1 cellular context compared by ENCODE assay signal in genomic region chr19:11293468-11294389, GRCh38.
A peak's percentile ranks its signal among the peaks of the same experiment; 100 is the strongest.
TF ChIP-seq lines count a peak whose summit lies in the region.

No MANE protein-coding gene starts in this region.

TF ChIP-seq in HepG2, 621 proteins besides CTCF, POLR2A, EP300 and RAD21 (continued from another document and continues in another):
- TF ChIP-seq PCBP1 (IDR thresholded peaks at IDR 0.05; ENCODE audit: borderline replicate concordance, low read depth, low read length) (no peak), ZBTB39 (CRISPR knock-in tag; IDR thresholded peaks at IDR 0.05) (no peak), GATAD1 (CRISPR knock-in tag; IDR thresholded peaks at IDR 0.05) (0 out of 2 replicates have a peak, but pooled peaks have one; percentile 43), MAFK (conservative IDR thresholded peaks at IDR 0.05 in 1 of 2, IDR thresholded peaks at IDR 0.05 in 1 of 2; ENCODE audit: low read length in 2 of 2) (no peak), ZNF577 (CRISPR knock-in tag; IDR thresholded peaks at IDR 0.05; ENCODE audit: borderline replicate concordance, low read depth) (no peak), ZNF562 (CRISPR knock-in tag; IDR thresholded peaks at IDR 0.05; ENCODE audit: borderline replicate concordance) (no peak), ZNF333 (CRISPR knock-in tag; IDR thresholded peaks at IDR 0.05; ENCODE audit: borderline replicate concordance) (no peak), ZNF180 (CRISPR knock-in tag; IDR thresholded peaks at IDR 0.05; ENCODE audit: borderline replicate concordance, low read depth) (no peak), ZNF556 (CRISPR knock-in tag; IDR thresholded peaks at IDR 0.05; ENCODE audit: borderline replicate concordance) (peak; percentile 35; the same call in 1 of the 2 replicates), ZNF235 (CRISPR knock-in tag; IDR thresholded peaks at IDR 0.05; ENCODE audit: borderline replicate concordance) (no peak), ZNF7 (CRISPR knock-in tag; IDR thresholded peaks at IDR 0.05) (no peak), GABPB1 (CRISPR knock-in tag; IDR thresholded peaks at IDR 0.05) (peak; percentile 76), MBD4 (IDR thresholded peaks at IDR 0.05; ENCODE audit: borderline replicate concordance, low read length) (no peak), ZNF567 (CRISPR knock-in tag; IDR thresholded peaks at IDR 0.05; ENCODE audit: borderline replicate concordance) (peak; percentile 53; the same call in 1 of the 2 replicates), ZNF367 (CRISPR knock-in tag; IDR thresholded peaks at IDR 0.05; ENCODE audit: borderline replicate concordance) (no peak), ZNF598 (CRISPR knock-in tag; IDR thresholded peaks at IDR 0.05; ENCODE audit: borderline replicate concordance) (no peak), TBX2 (CRISPR knock-in tag; IDR thresholded peaks at IDR 0.05; ENCODE audit: borderline replicate concordance) (peak; percentile 60), TGIF2 (CRISPR knock-in tag; IDR thresholded peaks at IDR 0.05) (0 out of 2 replicates have a peak, but pooled peaks have one; percentile 48), CCDC6 (CRISPR knock-in tag; IDR thresholded peaks at IDR 0.05) (no peak), ZNF768 (CRISPR knock-in tag; IDR thresholded peaks at IDR 0.05) (peak; percentile 49; the same call in 1 of the 2 replicates), SSRP1 (CRISPR knock-in tag; IDR thresholded peaks at IDR 0.05) (no peak), SALL2 (CRISPR knock-in tag; IDR thresholded peaks at IDR 0.05) (no peak), TARDBP (CRISPR knock-in tag; IDR thresholded peaks at IDR 0.05) (peak; percentile 47; the same call in 1 of the 2 replicates), ZNF740 (CRISPR knock-in tag; IDR thresholded peaks at IDR 0.05) (peak; percentile 56; the same call in 1 of the 2 replicates)
- TF ChIP-seq, protein P1, sequence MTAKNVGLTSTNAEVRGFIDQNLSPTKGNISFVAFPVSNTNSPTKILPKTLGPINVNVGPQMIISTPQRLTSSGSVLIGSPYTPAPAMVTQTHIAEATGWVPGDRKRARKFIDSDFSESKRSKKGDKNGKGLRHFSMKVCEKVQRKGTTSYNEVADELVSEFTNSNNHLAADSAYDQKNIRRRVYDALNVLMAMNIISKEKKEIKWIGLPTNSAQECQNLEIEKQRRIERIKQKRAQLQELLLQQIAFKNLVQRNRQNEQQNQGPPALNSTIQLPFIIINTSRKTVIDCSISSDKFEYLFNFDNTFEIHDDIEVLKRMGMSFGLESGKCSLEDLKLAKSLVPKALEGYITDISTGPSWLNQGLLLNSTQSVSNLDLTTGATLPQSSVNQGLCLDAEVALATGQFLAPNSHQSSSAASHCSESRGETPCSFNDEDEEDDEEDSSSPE (CRISPR knock-in tag; IDR thresholded peaks at IDR 0.05), result 0 out of 2 replicates have a peak, but pooled peaks have one; percentile 25
- TF ChIP-seq, protein P2, sequence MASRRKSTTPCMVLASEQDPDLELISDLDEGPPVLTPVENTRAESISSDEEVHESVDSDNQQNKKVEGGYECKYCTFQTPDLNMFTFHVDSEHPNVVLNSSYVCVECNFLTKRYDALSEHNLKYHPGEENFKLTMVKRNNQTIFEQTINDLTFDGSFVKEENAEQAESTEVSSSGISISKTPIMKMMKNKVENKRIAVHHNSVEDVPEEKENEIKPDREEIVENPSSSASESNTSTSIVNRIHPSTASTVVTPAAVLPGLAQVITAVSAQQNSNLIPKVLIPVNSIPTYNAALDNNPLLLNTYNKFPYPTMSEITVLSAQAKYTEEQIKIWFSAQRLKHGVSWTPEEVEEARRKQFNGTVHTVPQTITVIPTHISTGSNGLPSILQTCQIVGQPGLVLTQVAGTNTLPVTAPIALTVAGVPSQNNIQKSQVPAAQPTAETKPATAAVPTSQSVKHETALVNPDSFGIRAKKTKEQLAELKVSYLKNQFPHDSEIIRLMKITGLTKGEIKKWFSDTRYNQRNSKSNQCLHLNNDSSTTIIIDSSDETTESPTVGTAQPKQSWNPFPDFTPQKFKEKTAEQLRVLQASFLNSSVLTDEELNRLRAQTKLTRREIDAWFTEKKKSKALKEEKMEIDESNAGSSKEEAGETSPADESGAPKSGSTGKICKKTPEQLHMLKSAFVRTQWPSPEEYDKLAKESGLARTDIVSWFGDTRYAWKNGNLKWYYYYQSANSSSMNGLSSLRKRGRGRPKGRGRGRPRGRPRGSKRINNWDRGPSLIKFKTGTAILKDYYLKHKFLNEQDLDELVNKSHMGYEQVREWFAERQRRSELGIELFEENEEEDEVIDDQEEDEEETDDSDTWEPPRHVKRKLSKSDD (CRISPR knock-in tag; IDR thresholded peaks at IDR 0.05; ENCODE audit: low read depth), result no peak
- TF ChIP-seq, protein P3, sequence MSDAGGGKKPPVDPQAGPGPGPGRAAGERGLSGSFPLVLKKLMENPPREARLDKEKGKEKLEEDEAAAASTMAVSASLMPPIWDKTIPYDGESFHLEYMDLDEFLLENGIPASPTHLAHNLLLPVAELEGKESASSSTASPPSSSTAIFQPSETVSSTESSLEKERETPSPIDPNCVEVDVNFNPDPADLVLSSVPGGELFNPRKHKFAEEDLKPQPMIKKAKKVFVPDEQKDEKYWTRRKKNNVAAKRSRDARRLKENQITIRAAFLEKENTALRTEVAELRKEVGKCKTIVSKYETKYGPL (CRISPR knock-in tag; IDR thresholded peaks at IDR 0.05), result no peak
- TF ChIP-seq, protein P4, sequence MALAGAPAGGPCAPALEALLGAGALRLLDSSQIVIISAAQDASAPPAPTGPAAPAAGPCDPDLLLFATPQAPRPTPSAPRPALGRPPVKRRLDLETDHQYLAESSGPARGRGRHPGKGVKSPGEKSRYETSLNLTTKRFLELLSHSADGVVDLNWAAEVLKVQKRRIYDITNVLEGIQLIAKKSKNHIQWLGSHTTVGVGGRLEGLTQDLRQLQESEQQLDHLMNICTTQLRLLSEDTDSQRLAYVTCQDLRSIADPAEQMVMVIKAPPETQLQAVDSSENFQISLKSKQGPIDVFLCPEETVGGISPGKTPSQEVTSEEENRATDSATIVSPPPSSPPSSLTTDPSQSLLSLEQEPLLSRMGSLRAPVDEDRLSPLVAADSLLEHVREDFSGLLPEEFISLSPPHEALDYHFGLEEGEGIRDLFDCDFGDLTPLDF (CRISPR knock-in tag; IDR thresholded peaks at IDR 0.05), result no peak
- TF ChIP-seq, protein P5, sequence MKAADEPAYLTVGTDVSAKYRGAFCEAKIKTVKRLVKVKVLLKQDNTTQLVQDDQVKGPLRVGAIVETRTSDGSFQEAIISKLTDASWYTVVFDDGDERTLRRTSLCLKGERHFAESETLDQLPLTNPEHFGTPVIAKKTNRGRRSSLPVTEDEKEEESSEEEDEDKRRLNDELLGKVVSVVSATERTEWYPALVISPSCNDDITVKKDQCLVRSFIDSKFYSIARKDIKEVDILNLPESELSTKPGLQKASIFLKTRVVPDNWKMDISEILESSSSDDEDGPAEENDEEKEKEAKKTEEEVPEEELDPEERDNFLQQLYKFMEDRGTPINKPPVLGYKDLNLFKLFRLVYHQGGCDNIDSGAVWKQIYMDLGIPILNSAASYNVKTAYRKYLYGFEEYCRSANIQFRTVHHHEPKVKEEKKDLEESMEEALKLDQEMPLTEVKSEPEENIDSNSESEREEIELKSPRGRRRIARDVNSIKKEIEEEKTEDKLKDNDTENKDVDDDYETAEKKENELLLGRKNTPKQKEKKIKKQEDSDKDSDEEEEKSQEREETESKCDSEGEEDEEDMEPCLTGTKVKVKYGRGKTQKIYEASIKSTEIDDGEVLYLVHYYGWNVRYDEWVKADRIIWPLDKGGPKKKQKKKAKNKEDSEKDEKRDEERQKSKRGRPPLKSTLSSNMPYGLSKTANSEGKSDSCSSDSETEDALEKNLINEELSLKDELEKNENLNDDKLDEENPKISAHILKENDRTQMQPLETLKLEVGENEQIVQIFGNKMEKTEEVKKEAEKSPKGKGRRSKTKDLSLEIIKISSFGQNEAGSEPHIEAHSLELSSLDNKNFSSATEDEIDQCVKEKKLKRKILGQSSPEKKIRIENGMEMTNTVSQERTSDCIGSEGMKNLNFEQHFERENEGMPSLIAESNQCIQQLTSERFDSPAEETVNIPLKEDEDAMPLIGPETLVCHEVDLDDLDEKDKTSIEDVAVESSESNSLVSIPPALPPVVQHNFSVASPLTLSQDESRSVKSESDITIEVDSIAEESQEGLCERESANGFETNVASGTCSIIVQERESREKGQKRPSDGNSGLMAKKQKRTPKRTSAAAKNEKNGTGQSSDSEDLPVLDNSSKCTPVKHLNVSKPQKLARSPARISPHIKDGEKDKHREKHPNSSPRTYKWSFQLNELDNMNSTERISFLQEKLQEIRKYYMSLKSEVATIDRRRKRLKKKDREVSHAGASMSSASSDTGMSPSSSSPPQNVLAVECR (CRISPR knock-in tag; IDR thresholded peaks at IDR 0.05; ENCODE audit: borderline replicate concordance), result peak; percentile 61; the same call in 1 of the 2 replicates
- TF ChIP-seq, protein P6, sequence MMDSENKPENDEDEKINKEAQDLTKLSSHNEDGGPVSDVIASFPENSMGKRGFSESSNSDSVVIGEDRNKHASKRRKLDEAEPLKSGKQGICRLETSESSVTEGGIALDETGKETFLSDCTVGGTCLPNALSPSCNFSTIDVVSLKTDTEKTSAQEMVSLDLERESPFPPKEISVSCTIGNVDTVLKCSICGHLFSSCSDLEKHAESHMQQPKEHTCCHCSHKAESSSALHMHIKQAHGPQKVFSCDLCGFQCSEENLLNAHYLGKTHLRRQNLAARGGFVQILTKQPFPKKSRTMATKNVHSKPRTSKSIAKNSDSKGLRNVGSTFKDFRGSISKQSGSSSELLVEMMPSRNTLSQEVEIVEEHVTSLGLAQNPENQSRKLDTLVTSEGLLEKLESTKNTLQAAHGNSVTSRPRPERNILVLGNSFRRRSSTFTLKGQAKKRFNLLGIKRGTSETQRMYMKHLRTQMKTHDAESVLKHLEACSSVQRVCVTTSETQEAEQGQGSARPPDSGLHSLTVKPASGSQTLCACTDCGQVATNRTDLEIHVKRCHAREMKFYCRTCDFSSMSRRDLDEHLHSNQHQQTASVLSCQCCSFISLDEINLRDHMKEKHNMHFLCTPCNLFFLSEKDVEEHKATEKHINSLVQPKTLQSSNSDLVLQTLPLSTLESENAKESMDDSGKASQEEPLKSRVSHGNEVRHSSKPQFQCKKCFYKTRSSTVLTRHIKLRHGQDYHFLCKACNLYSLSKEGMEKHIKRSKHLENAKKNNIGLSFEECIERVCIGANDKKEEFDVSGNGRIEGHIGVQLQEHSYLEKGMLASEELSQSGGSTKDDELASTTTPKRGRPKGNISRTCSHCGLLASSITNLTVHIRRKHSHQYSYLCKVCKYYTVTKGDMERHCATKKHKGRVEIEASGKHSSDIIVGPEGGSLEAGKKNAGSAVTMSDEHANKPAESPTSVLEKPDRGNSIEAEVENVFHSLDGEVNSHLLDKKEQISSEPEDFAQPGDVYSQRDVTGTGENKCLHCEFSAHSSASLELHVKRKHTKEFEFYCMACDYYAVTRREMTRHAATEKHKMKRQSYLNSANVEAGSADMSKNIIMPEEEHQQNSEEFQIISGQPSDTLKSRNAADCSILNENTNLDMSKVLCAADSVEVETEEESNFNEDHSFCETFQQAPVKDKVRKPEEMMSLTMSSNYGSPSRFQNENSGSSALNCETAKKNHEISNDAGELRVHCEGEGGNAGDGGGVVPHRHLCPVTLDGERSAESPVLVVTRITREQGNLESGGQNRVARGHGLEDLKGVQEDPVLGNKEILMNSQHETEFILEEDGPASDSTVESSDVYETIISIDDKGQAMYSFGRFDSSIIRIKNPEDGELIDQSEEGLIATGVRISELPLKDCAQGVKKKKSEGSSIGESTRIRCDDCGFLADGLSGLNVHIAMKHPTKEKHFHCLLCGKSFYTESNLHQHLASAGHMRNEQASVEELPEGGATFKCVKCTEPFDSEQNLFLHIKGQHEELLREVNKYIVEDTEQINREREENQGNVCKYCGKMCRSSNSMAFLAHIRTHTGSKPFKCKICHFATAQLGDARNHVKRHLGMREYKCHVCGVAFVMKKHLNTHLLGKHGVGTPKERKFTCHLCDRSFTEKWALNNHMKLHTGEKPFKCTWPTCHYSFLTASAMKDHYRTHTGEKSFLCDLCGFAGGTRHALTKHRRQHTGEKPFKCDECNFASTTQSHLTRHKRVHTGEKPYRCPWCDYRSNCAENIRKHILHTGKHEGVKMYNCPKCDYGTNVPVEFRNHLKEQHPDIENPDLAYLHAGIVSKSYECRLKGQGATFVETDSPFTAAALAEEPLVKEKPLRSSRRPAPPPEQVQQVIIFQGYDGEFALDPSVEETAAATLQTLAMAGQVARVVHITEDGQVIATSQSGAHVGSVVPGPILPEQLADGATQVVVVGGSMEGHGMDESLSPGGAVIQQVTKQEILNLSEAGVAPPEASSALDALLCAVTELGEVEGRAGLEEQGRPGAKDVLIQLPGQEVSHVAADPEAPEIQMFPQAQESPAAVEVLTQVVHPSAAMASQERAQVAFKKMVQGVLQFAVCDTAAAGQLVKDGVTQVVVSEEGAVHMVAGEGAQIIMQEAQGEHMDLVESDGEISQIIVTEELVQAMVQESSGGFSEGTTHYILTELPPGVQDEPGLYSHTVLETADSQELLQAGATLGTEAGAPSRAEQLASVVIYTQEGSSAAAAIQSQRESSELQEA (CRISPR knock-in tag; IDR thresholded peaks at IDR 0.05; ENCODE audit: not compliant biosample characterization), result no peak
- TF ChIP-seq, protein P7, sequence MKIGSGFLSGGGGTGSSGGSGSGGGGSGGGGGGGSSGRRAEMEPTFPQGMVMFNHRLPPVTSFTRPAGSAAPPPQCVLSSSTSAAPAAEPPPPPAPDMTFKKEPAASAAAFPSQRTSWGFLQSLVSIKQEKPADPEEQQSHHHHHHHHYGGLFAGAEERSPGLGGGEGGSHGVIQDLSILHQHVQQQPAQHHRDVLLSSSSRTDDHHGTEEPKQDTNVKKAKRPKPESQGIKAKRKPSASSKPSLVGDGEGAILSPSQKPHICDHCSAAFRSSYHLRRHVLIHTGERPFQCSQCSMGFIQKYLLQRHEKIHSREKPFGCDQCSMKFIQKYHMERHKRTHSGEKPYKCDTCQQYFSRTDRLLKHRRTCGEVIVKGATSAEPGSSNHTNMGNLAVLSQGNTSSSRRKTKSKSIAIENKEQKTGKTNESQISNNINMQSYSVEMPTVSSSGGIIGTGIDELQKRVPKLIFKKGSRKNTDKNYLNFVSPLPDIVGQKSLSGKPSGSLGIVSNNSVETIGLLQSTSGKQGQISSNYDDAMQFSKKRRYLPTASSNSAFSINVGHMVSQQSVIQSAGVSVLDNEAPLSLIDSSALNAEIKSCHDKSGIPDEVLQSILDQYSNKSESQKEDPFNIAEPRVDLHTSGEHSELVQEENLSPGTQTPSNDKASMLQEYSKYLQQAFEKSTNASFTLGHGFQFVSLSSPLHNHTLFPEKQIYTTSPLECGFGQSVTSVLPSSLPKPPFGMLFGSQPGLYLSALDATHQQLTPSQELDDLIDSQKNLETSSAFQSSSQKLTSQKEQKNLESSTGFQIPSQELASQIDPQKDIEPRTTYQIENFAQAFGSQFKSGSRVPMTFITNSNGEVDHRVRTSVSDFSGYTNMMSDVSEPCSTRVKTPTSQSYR (CRISPR knock-in tag; IDR thresholded peaks at IDR 0.05; ENCODE audit: borderline replicate concordance), result no peak
